1 cellular context compared by ENCODE assay signal in genomic region chr7:106367018-106367420, GRCh38.
TF ChIP-seq lines count a peak whose summit lies in the region.

No MANE protein-coding gene starts in this region.

TF ChIP-seq in K562, 482 proteins besides CTCF, POLR2A, EP300 and RAD21 (continued from another document and continues in another):
- TF ChIP-seq THAP7 (CRISPR knock-in tag; IDR thresholded peaks at IDR 0.05) (no peak), TRIM24 (IDR thresholded peaks at IDR 0.05) (peak in 1 of 2 experiments; percentile 84; a peak in 2 of 4 replicates), C11orf30 (IDR thresholded peaks at IDR 0.05; ENCODE audit: low read depth) (peak; percentile 83), ELF4 (CRISPR knock-in tag; IDR thresholded peaks at IDR 0.05) (no peak), MNT (conservative IDR thresholded peaks at IDR 0.05) (peak in 1 of 2 experiments; percentile 38; a peak in 2 of 4 replicates), DPF2 (IDR thresholded peaks at IDR 0.05) (peak; percentile 41; the same call in 1 of the 2 replicates), CREB3L1 (IDR thresholded peaks at IDR 0.05; ENCODE audit: borderline replicate concordance, low read depth) (peak; percentile 42; the same call in 1 of the 2 replicates), UBTF (IDR thresholded peaks at IDR 0.05; ENCODE audit: borderline replicate concordance in 1 of 2, low read depth in 2 of 2, low read length in 2 of 2) (no peak), XRCC5 (IDR thresholded peaks at IDR 0.05; ENCODE audit: low read depth, low read length) (0 out of 2 replicates have a peak, but pooled peaks have one; percentile 35), SMAD4 (CRISPR knock-in tag; conservative IDR thresholded peaks at IDR 0.05) (0 out of 2 replicates have a peak, but pooled peaks have one; percentile 34), JUND (IDR thresholded peaks at IDR 0.05; ENCODE audit: borderline replicate concordance, low read depth, low read length) (peak; percentile 36; the same call in 1 of the 2 replicates), JUND (tag; IDR thresholded peaks at IDR 0.05; ENCODE audit: borderline replicate concordance, low read depth, low read length) (peak; percentile 49; the same call in 1 of the 3 replicates), MYC (IDR thresholded peaks at IDR 0.05; ENCODE audit: low read depth, low read length) (peak; percentile 49; the same call in 1 of the 2 replicates), MYC (CRISPR knock-in tag; IDR thresholded peaks at IDR 0.05; ENCODE audit: borderline replicate concordance, low read depth) (no peak), ZNF512 (tag; IDR thresholded peaks at IDR 0.05) (no peak), ZNF175 (CRISPR knock-in tag; IDR thresholded peaks at IDR 0.05; ENCODE audit: low read depth) (0 out of 2 replicates have a peak, but pooled peaks have one; percentile 34), ZNF589 (CRISPR knock-in tag; IDR thresholded peaks at IDR 0.05; ENCODE audit: low read depth) (peak; percentile 80; the same call in 1 of the 2 replicates), ETV1 (tag; conservative IDR thresholded peaks at IDR 0.05; ENCODE audit: low read depth) (peak; percentile 82), ZNF316 (IDR thresholded peaks at IDR 0.05) (peak; percentile 93), PHF21A (IDR thresholded peaks at IDR 0.05; ENCODE audit: borderline replicate concordance, low read depth) (0 out of 2 replicates have a peak, but pooled peaks have one; percentile 12), JUN (IDR thresholded peaks at IDR 0.05; ENCODE audit: borderline replicate concordance, low read depth, low read length) (0 out of 2 replicates have a peak, but pooled peaks have one; percentile 26), JUN (CRISPR knock-in tag; IDR thresholded peaks at IDR 0.05; ENCODE audit: borderline replicate concordance) (no peak), ATF6 (CRISPR knock-in tag; IDR thresholded peaks at IDR 0.05) (0 out of 2 replicates have a peak, but pooled peaks have one; percentile 70), ZNF644 (tag; IDR thresholded peaks at IDR 0.05; ENCODE audit: low read depth) (no peak), ZNF395 (CRISPR knock-in tag; IDR thresholded peaks at IDR 0.05) (peak; percentile 35; the same call in 1 of the 2 replicates), FOXM1 (IDR thresholded peaks at IDR 0.05; ENCODE audit: low read depth) (0 out of 2 replicates have a peak, but pooled peaks have one; percentile 38), FOXM1 (CRISPR knock-in tag; IDR thresholded peaks at IDR 0.05; ENCODE audit: low read depth) (no peak), PHTF2 (CRISPR knock-in tag; IDR thresholded peaks at IDR 0.05) (no peak), KLF13 (tag; IDR thresholded peaks at IDR 0.05; ENCODE audit: borderline replicate concordance, low read depth) (peak; percentile 48; the same call in 1 of the 2 replicates), ZNF586 (CRISPR knock-in tag; conservative IDR thresholded peaks at IDR 0.05) (no peak), BRCA1 (IDR thresholded peaks at IDR 0.05) (no peak), BRCA1 (CRISPR knock-in tag; IDR thresholded peaks at IDR 0.05) (no peak), CLOCK (CRISPR knock-in tag; IDR thresholded peaks at IDR 0.05; ENCODE audit: borderline replicate concordance) (no peak), NFE2L1 (tag; IDR thresholded peaks at IDR 0.05; ENCODE audit: borderline replicate concordance, low read depth) (peak; percentile 35; the same call in 1 of the 2 replicates), VEZF1 (CRISPR knock-in tag; IDR thresholded peaks at IDR 0.05) (peak; percentile 25; the same call in 1 of the 2 replicates), CBFB (CRISPR knock-in tag; IDR thresholded peaks at IDR 0.05) (no peak), FOXA3 (CRISPR knock-in tag; conservative IDR thresholded peaks at IDR 0.05 in 1 of 2, IDR thresholded peaks at IDR 0.05 in 1 of 2) (peak; percentile 88 to 91; a peak in 3 of 4 replicates)
